ENCODE assay signal across 8 cellular contexts in the genomic region with DNA sequence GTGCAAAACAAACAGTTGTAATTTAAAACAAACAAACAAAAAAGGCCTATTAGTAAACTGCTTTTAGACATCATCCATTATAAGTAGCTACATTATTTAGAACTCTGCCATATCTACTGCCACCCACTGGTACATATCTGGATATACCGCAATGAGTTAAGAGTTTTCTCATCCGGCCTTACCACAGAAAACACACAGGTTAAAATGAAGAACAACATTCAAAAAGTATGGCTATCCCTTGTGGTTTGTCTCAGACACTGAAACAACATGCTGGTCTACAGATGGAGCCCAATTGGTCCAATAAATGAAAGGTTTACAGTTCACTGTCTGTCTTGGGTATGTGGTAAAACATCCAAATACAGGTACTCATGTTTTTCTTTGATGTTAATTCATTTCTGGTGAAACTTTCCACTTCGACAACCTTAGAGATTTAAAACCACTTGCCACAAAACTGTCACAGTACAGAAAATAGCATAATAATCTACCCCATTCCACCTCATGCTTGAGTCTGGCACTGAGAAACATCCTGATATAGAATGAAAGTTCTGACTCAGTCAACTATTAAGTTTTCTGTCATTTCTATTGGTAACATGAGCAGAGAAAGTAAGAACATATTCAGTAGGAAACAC.
DNase-seq lines count a peak whose midpoint lies in the region; ATAC-seq and TF ChIP-seq lines count a peak whose summit lies in the region.

No MANE protein-coding gene starts in this region.

- peak overlapping the region; percentile 33 for H3K27ac Mint-ChIP-seq in activated CD4-positive, alpha-beta T cell treated with anti-CD3 and anti-CD28 coated beads, Interleukin-2, amount 10 ng/mL, durations not matched to agents 7 days and 5 days

- H3K36me3 ChIP-seq in psoas muscle (ENCODE audit: insufficient read depth in 1 of 2, low read depth in 1 of 2) = no peaks in the 10 kb centered on the region

- H3K27ac ChIP-seq in psoas muscle = no peak overlapping the region

- no peak overlapping the region for H3K4me3 Mint-ChIP-seq in activated CD4-positive, alpha-beta T cell treated with anti-CD3 and anti-CD28 coated beads, Interleukin-2, amount 10 ng/mL, durations not matched to agents 7 days and 5 days

- WGBS in psoas muscle, 3 donors = 63 to 75% (median 72%) methylated on average over 3 of the region's 3 CpGs

- CTCF ChIA-PET in activated CD4-positive, alpha-beta T cell treated with anti-CD3 and anti-CD28 coated beads, Interleukin-2, amount 10 ng/mL, durations not matched to agents 7 days and 5 days (lab: Charles Lee) = interaction anchor here (1.1 kb wide), 1 partner anchor 14 kb away, joined by 5 read pairs; no protein-coding TSS in a partner anchor

- H3K9me3 Mint-ChIP-seq in activated CD4-positive, alpha-beta T cell treated with anti-CD3 and anti-CD28 coated beads, Interleukin-2, amount 10 ng/mL, durations not matched to agents 7 days and 5 days = peaks cover 7% of the 10 kb centered on the region

- ATAC-seq in GM19351 (IDR thresholded peaks at IDR 0.05; ENCODE audit: unreplicated experiment) = peak; percentile 94
- ATAC-seq in HG03175 (IDR thresholded peaks at IDR 0.05; ENCODE audit: unreplicated experiment) = peak; percentile 93
- peak in 2 of 4 donors; percentile 60 to 67 for ATAC-seq in psoas muscle

- DNase-seq in activated CD4-positive, alpha-beta T cell treated with anti-CD3 and anti-CD28 coated beads, Interleukin-2, amount 10 ng/mL, durations not matched to agents 7 days and 5 days = peak; percentile 30
- DNase-seq in activated CD4-positive, alpha-beta T cell treated with anti-CD3 and anti-CD28 coated beads, Interleukin-2, amount 50 U/mL, for 48 hours = no peak
- DNase-seq in RKO (ENCODE audit: low spot score) (peak; percentile 42), epithelial cell of esophagus (ENCODE audit: low read depth) (peak; percentile 62), psoas muscle (no peak), activated gamma-delta T cell (lab: John Stamatoyannopoulos, UW) (no peak)

- POLR2A ChIA-PET in activated CD4-positive, alpha-beta T cell treated with anti-CD3 and anti-CD28 coated beads, Interleukin-2, amount 10 ng/mL, durations not matched to agents 7 days and 5 days (lab: Charles Lee) = no interaction called here

- H3K27me3 Mint-ChIP-seq in activated CD4-positive, alpha-beta T cell treated with anti-CD3 and anti-CD28 coated beads, Interleukin-2, amount 10 ng/mL, durations not matched to agents 7 days and 5 days = no peaks in the 10 kb centered on the region

- peak; percentile 64 for TF ChIP-seq CTCF in epithelial cell of esophagus (IDR thresholded peaks at IDR 0.05; ENCODE audit: insufficient read depth, low read depth, low read length, missing control alignments)
- peak; percentile 25 for TF ChIP-seq CTCF in psoas muscle (IDR thresholded peaks at IDR 0.05)

- H3K27me3 ChIP-seq in psoas muscle (ENCODE audit: insufficient read depth in 3 of 3, low read length in 2 of 3) = no peaks in the 10 kb centered on the region

- H3K36me3 Mint-ChIP-seq in activated CD4-positive, alpha-beta T cell treated with anti-CD3 and anti-CD28 coated beads, Interleukin-2, amount 10 ng/mL, durations not matched to agents 7 days and 5 days (ENCODE audit: low read depth) = peaks cover 5% of the 10 kb centered on the region

- peaks cover 11% of the 10 kb centered on the region for H3K4me1 Mint-ChIP-seq in activated CD4-positive, alpha-beta T cell treated with anti-CD3 and anti-CD28 coated beads, Interleukin-2, amount 10 ng/mL, durations not matched to agents 7 days and 5 days

- no peaks in the 10 kb centered on the region for H3K9me3 ChIP-seq in psoas muscle

- H3K4me3 ChIP-seq in epithelial cell of esophagus (ENCODE audit: low read length) (no peak overlapping the region), psoas muscle (no peak overlapping the region)

- H3K4me1 ChIP-seq in psoas muscle = no peaks in the 10 kb centered on the region

- intact Hi-C loops in psoas muscle (cut with DNase I) = no loop called here

Comparison
In these comparisons a context has a peak if more than half of its experiments do, and no peak if none do; other contexts are left out.
1. DNase-seq: peak in activated CD4-positive, alpha-beta T cell treated with anti-CD3 and anti-CD28 coated beads, Interleukin-2, amount 10 ng/mL, durations not matched to agents 7 days and 5 days (single experiment), RKO (single experiment) and epithelial cell of esophagus (single experiment); none in activated CD4-positive, alpha-beta T cell treated with anti-CD3 and anti-CD28 coated beads, Interleukin-2, amount 50 U/mL, for 48 hours (0 of 2), psoas muscle (0 of 2) and activated gamma-delta T cell (single experiment).